8 cellular contexts compared by ENCODE assay signal in the genomic region with DNA sequence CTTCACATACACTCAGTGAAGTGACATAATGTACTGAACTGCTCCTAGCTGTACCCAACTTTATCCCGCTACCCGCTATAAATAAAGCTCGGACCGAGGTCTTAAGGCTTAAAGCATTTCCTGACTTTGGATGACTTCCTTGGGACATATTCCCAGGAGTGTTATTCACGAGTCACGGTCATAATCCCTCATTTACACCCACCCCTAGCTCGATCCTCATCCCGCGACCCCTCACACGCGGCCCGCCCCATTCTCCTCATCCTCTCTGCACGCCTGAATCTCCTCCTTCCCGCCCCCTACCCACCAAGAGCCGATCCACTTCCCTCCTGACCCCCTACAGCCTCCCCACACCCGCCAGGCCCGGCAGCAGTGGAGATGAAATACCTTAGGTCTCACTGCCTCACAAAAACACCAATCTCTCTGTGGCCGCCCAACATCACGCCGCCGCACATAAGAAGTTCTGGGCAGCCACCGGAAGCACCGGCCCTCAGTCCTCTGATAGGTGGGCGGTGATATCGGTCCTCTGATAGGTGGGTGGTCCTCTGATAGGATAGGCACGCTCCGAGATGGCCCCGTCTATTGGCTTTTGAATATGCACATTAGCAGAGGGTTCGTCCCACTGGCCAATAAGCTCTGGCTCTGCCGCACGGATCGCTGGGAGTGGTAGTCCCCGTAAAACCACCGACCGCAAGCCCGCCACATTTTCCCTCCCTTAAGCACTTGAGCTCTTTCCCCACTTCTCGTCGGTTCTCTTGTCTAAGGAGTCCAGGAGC. TPM values are rescaled to one million over a fixed set of nuclear protein-coding genes. Genes with fewer than 3 reads are reported as not detected.
A peak's percentile ranks its signal among the peaks of the same experiment; 100 is the strongest.
DNase-seq lines count a peak whose midpoint lies in the region; ATAC-seq and TF ChIP-seq lines count a peak whose summit lies in the region.

Gene WDCP, minus strand, starts transcription at position 462 of the 773 bp plus-strand sequence. CDS start 7,897 bp downstream, outside the sequence.

- no peak for TF ChIP-seq CTCF in GM12875 (IDR thresholded peaks at IDR 0.05; ENCODE audit: borderline replicate concordance, insufficient read depth, low read depth, low read length)
- no peak for TF ChIP-seq CTCF in heart left ventricle (IDR thresholded peaks at IDR 0.05)
- no peak for TF ChIP-seq CTCF in upper lobe of left lung (IDR thresholded peaks at IDR 0.05)

- H3K9ac ChIP-seq in adipocyte (ENCODE audit: low read length) = peak within 1 kb of the TSS; percentile 87

- 0 to 2% (median 1%) methylated on average over 33 to 38 of the region's 38 CpGs for WGBS in heart left ventricle, 4 donors
- 1% methylated on average over 31 of the region's 38 CpGs for WGBS in upper lobe of left lung, 2 donors

- H3K4me1 ChIP-seq in adipocyte (ENCODE audit: control insufficient read depth, insufficient read depth, low read length) = peaks cover 7% of the 10 kb centered on the region
- H3K4me1 ChIP-seq in heart left ventricle = peaks cover 0 to 39% (median 19%) of the 10 kb centered on the region in 12 donors
- H3K4me1 ChIP-seq in upper lobe of left lung = peaks cover 16 to 42% (median 22%) of the 10 kb centered on the region in 4 donors

- H3K27me3 ChIP-seq in adipocyte (replicated peaks; ENCODE audit: control insufficient read depth, insufficient read depth, low read length) (no peaks in the 10 kb centered on the region), heart left ventricle (no peaks in the 10 kb centered on the region), upper lobe of left lung (no peaks in the 10 kb centered on the region)

- H3K4me3 ChIP-seq in GM12875 (ENCODE audit: low read depth, low read length) = peak within 1 kb of the TSS; percentile 56
- peak within 1 kb of the TSS; percentile 94 for H3K4me3 ChIP-seq in adipocyte (ENCODE audit: low read length)
- peak within 1 kb of the TSS; percentile 52 to 87 (median 73) for H3K4me3 ChIP-seq in heart left ventricle
- H3K4me3 ChIP-seq in upper lobe of left lung = peak within 1 kb of the TSS; percentile 86 to 96 (median 88)

- H3K36me3 ChIP-seq in adipocyte (ENCODE audit: control insufficient read depth, insufficient read depth, low read length, severe bottlenecking) (no peaks in the 10 kb centered on the region), heart left ventricle (no peaks in the 10 kb centered on the region), upper lobe of left lung (no peaks in the 10 kb centered on the region)

- peak within 1 kb of the TSS in 10 of 12 donors; percentile 33 to 79 (median 68) for H3K27ac ChIP-seq in heart left ventricle
- peak within 1 kb of the TSS; percentile 59 to 82 (median 76) for H3K27ac ChIP-seq in upper lobe of left lung

- TF ChIP-seq POLR2A in heart left ventricle (IDR thresholded peaks at IDR 0.05) (peak in 1 of 2 donors; percentile 86), upper lobe of left lung (IDR thresholded peaks at IDR 0.05) (peak in 3 of 4 donors; percentile 38 to 73 (median 62))

- intact Hi-C loops in heart left ventricle (cut with DNase I) = loop anchor here in 5 of 10 donors (1.0 to 10.0 kb wide), 6 partner anchors 30 to 120 kb away; partner anchors contain the start of genes ATAD2B (in 2 of the 5), SF3B6 (in 1 of the 5), TP53I3 (in 1 of the 5) and UBXN2A (in 1 of the 5)

- TF ChIP-seq EP300 in upper lobe of left lung (IDR thresholded peaks at IDR 0.05) = no peak

- ATAC-seq in HG02798 (IDR thresholded peaks at IDR 0.05; ENCODE audit: poor library complexity, unreplicated experiment) (peak; percentile 99), heart left ventricle (peak; percentile 99 to 100 (median 100)), upper lobe of left lung (ENCODE audit: low FRiP score in 2 of 2) (peak; percentile 99 to 100)

- DNase-seq in NCI-H1436 (lab: John Stamatoyannopoulos, UW) = peak; percentile 96
- peak; percentile 89 for DNase-seq in T follicular helper cell (ENCODE audit: low read depth)
- peak; percentile 99 for DNase-seq in adipocyte (ENCODE audit: low read depth)
- peak; percentile 93 to 97 (median 96) for DNase-seq in heart left ventricle
- DNase-seq in pons (ENCODE audit: low spot score) = peak; percentile 99
- DNase-seq in upper lobe of left lung = peak; percentile 74 to 99

- no peaks in the 10 kb centered on the region for H3K9me3 ChIP-seq in adipocyte (ENCODE audit: control insufficient read depth, low read length)
- no peaks in the 10 kb centered on the region for H3K9me3 ChIP-seq in heart left ventricle
- no peaks in the 10 kb centered on the region for H3K9me3 ChIP-seq in upper lobe of left lung

RNA-seq across cellular contexts. Expression of gene WDCP, which starts in this region (rescaled TPM):
- total RNA-seq in heart left ventricle (1 to 10 TPM; 4.9 to 9.8 (median 6.1) TPM), upper lobe of left lung (10 to 100 TPM in 1 of 6 donors, 1 to 10 TPM in 5; 1.0 to 10.6 (median 4.6) TPM)
- 1 to 10 TPM; 1.9 to 4.8 TPM for polyA plus RNA-seq in heart left ventricle

Comparison
In these comparisons a context has a peak if more than half of its experiments do, and no peak if none do; other contexts are left out.
1. Peak in every context shown above with its lines: DNase-seq, ATAC-seq, H3K4me3 ChIP-seq and H3K27ac ChIP-seq.